Comparison of ENCODE assay signal across 8 cellular contexts in genomic region chr15:41116116-41116871, GRCh38. TPM values are rescaled to one million over a fixed set of nuclear protein-coding genes. Genes with fewer than 3 reads are reported as not detected.
DNase-seq lines count a peak whose midpoint lies in the region; ATAC-seq and TF ChIP-seq lines count a peak whose summit lies in the region.

INO80 (minus strand) TSS chr15:41116280; CDS start chr15:41096310, 19,970 bp downstream.

- dilution Hi-C loops in IMR-90 (cut with HindIII; ENCODE audit: low sequenced_read_pairs, unreplicated experiment), result no loop called here

- H3K4me2 ChIP-seq in IMR-90 (ENCODE audit: low read depth, low read length), result peak within 1 kb of the TSS; percentile 99

- peak within 1 kb of the TSS; percentile 98 for H2AK9ac ChIP-seq in IMR-90 (replicated peaks; ENCODE audit: low read depth, low read length, poor library complexity)

- H4K91ac ChIP-seq in IMR-90 (ENCODE audit: insufficient read depth, low read depth, low read length), result peak within 1 kb of the TSS; percentile 98

- H3K4ac ChIP-seq in IMR-90 (ENCODE audit: low read depth, low read length), result peak within 1 kb of the TSS; percentile 99

- WGBS in IMR-90 (ENCODE audit: extremely low coverage in 2 of 2, insufficient read length in 1 of 2), 2 experiments, result 1% methylated on average over 29 of the region's 61 CpGs; no CpG with 5 or more reads in 1 of the 2 experiments

- peak within 1 kb of the TSS; percentile 98 to 99 for H4K8ac ChIP-seq in IMR-90 (ENCODE audit: low read depth in 2 of 2, low read length in 2 of 2)

- no peak for TF ChIP-seq CTCF in IMR-90 (conservative IDR thresholded peaks at IDR 0.05; ENCODE audit: low read depth, low read length)
- no peak for TF ChIP-seq CTCF in epithelial cell of esophagus (IDR thresholded peaks at IDR 0.05; ENCODE audit: insufficient read depth, low read depth, low read length, missing control alignments)

- in situ Hi-C loops in IMR-90 (cut with MboI; ENCODE audit: low sequenced_read_pairs), result no loop called here

- H3K4me3 ChIP-seq in IMR-90 (ENCODE audit: insufficient read depth, low read depth, low read length) (peak within 1 kb of the TSS; percentile 75), epithelial cell of esophagus (ENCODE audit: low read length) (peak within 1 kb of the TSS; percentile 96), mononuclear cell (ENCODE audit: low read length) (peak within 1 kb of the TSS; percentile 93)

- peak within 1 kb of the TSS; percentile 96 for H3K9ac ChIP-seq in IMR-90 (ENCODE audit: low read depth, low read length)

- H3K27me3 ChIP-seq in IMR-90 (ENCODE audit: control insufficient read depth, insufficient read depth, low read length) (no peaks in the 10 kb centered on the region), mononuclear cell (ENCODE audit: insufficient read depth, low read length) (no peaks in the 10 kb centered on the region)

- intact Hi-C loops in IMR-90 (cut with micrococcal nuclease), result loop anchor here (2.0 to 10.0 kb wide), 2 partner anchors 67 to 211 kb away; no protein-coding TSS in a partner anchor

- H2BK120ac ChIP-seq in IMR-90 (ENCODE audit: low read depth, low read length), result peak within 1 kb of the TSS; percentile 98

- H3K9me1 ChIP-seq in IMR-90 (ENCODE audit: insufficient read depth, low read length), result no peaks in the 10 kb centered on the region

- peak within 1 kb of the TSS; percentile 89 for H3K18ac ChIP-seq in IMR-90 (ENCODE audit: low read depth, low read length)

- H3K36me3 ChIP-seq in IMR-90 (ENCODE audit: control insufficient read depth, insufficient read depth, low read length), result peaks cover 3% of the 10 kb centered on the region

- ATAC-seq in GM21526 (IDR thresholded peaks at IDR 0.05; ENCODE audit: low FRiP score, unreplicated experiment) (peak; percentile 75), IMR-90 (ENCODE audit: low read depth) (peak; percentile 93)

- no TSS peak for BruUV-seq in IMR-90 (replicated peaks; lab: Mats Ljungman, UMichigan)

- no peaks in the 10 kb centered on the region for H3K9me3 ChIP-seq in IMR-90 (ENCODE audit: control insufficient read depth, insufficient read depth, low read length)
- H3K9me3 ChIP-seq in mononuclear cell (ENCODE audit: low read depth, low read length), result no peaks in the 10 kb centered on the region

- TF ChIP-seq POLR2A in IMR-90 (IDR thresholded peaks at IDR 0.05; ENCODE audit: low read depth, low read length), result peak; percentile 76

- H3K27ac ChIP-seq in IMR-90 (ENCODE audit: insufficient read depth, low read length), result peak within 1 kb of the TSS; percentile 98

- H2BK20ac ChIP-seq in IMR-90 (ENCODE audit: low read depth, low read length), result peak within 1 kb of the TSS; percentile 86; the same call in 1 of the 2 replicates

- peaks cover 3% of the 10 kb centered on the region; the same call in 1 of the 2 replicates for H4K20me1 ChIP-seq in IMR-90 (ENCODE audit: insufficient read depth, low read length)

- no peaks in the 10 kb centered on the region; the same call in 1 of the 2 replicates for H3K4me1 ChIP-seq in IMR-90 (ENCODE audit: control insufficient read depth, insufficient read depth, low read length)
- peaks cover 24% of the 10 kb centered on the region for H3K4me1 ChIP-seq in mononuclear cell (ENCODE audit: insufficient read depth, low read length)

- peak within 1 kb of the TSS; percentile 97 for H3K23ac ChIP-seq in IMR-90 (ENCODE audit: low read depth, low read length)

- CTCF ChIA-PET in IMR-90 (lab: Yijun Ruan, JAX), result no interaction called here

- no peak for TF ChIP-seq RAD21 in IMR-90 (IDR thresholded peaks at IDR 0.05; ENCODE audit: low read length)

- POLR2A ChIA-PET in IMR-90 (lab: Charles Lee; ENCODE audit: unreplicated experiment), result interaction anchor here (0.7 to 1.0 kb wide), 2 partner anchors 20 to 813 kb away, joined by 3 read pairs; no protein-coding TSS in a partner anchor

- peak within 1 kb of the TSS; percentile 94 for H4K5ac ChIP-seq in IMR-90 (ENCODE audit: low read depth, low read length)

- peaks cover 5 to 38% of the 10 kb centered on the region in 2 experiments; a peak in 3 of 4 replicates for H3K79me1 ChIP-seq in IMR-90 (ENCODE audit: low read depth in 1 of 2, low read length in 2 of 2)

- peak within 1 kb of the TSS; percentile 87; the same call in 2 of the 3 replicates for H2BK15ac ChIP-seq in IMR-90 (ENCODE audit: low read depth, low read length)

- H2BK5ac ChIP-seq in IMR-90 (ENCODE audit: low read depth, low read length, poor library complexity, severe bottlenecking), result peak within 1 kb of the TSS; percentile 100

- H2AK5ac ChIP-seq in IMR-90 (ENCODE audit: low read depth, low read length), result peak within 1 kb of the TSS; percentile 93

- H3K14ac ChIP-seq in IMR-90 (replicated peaks; ENCODE audit: low read depth, low read length), result peak within 1 kb of the TSS; percentile 98

- H2AFZ ChIP-seq in IMR-90 (replicated peaks; ENCODE audit: low read length, poor library complexity), result peak within 1 kb of the TSS; percentile 99

- peak; percentile 93 for DNase-seq in D341Med (ENCODE audit: low spot score)
- DNase-seq in IMR-90, result peak; percentile 99
- peak; percentile 99 for DNase-seq in OCI-M1 (lab: John Stamatoyannopoulos, UW)
- peak; percentile 94 for DNase-seq in activated T-cell treated with anti-CD3 and anti-CD28 coated beads for 24 hours (ENCODE audit: low read depth)
- peak; percentile 99 for DNase-seq in epithelial cell of esophagus (ENCODE audit: low read depth)
- peak; percentile 86 to 89 for DNase-seq in stimulated activated CD8-positive, alpha-beta memory T cell treated with anti-CD3 and anti-CD28 coated beads, Interleukin-4, amount 100 ng/mL, for 1 hour (ENCODE audit: low read depth in 2 of 2, low spot score in 1 of 2)

- H3K56ac ChIP-seq in IMR-90 (ENCODE audit: extremely low read depth, insufficient read depth, low read length), result peak within 1 kb of the TSS; percentile 94

TF ChIP-seq in IMR-90, 13 proteins besides CTCF, POLR2A, EP300 and RAD21:
- TF ChIP-seq FOS (IDR thresholded peaks at IDR 0.05; ENCODE audit: low read depth, low read length) (peak; percentile 14; the same call in 1 of the 2 replicates), SMC3 (IDR thresholded peaks at IDR 0.05; ENCODE audit: low read depth, low read length) (no peak), CHD1 (IDR thresholded peaks at IDR 0.05; ENCODE audit: low read depth, low read length) (peak; percentile 79; the same call in 1 of the 2 replicates), NFE2L2 (IDR thresholded peaks at IDR 0.05; ENCODE audit: low read depth, low read length) (peak; percentile 90), MAFK (IDR thresholded peaks at IDR 0.05; ENCODE audit: low read depth, low read length) (peak; percentile 64), ELK1 (IDR thresholded peaks at IDR 0.05; ENCODE audit: borderline replicate concordance, low read depth, low read length) (no peak), MXI1 (IDR thresholded peaks at IDR 0.05; ENCODE audit: borderline replicate concordance, low read depth, low read length) (0 out of 2 replicates have a peak, but pooled peaks have one; percentile 44), MAZ (IDR thresholded peaks at IDR 0.05; ENCODE audit: borderline replicate concordance, low read depth, low read length) (peak; percentile 93; the same call in 1 of the 2 replicates), CEBPB (IDR thresholded peaks at IDR 0.05; ENCODE audit: low read depth, low read length) (peak; percentile 43; the same call in 1 of the 2 replicates)

RNA-seq across cellular contexts. Expression of gene INO80, which starts in this region (rescaled TPM):
- total RNA-seq in IMR-90 (2012; rRNA removed) (13.3 and 15.6 TPM in 2 replicates), mononuclear cell (27.3 TPM)
- 6.0 and 7.1 TPM in 2 replicates for polyA plus RNA-seq in IMR-90 (2012; rRNA removed)
- polyA plus RNA-seq in IMR-90 (2012; cell fraction: cytosol; rRNA removed), result 4.4 and 8.6 TPM in 2 replicates
- polyA plus RNA-seq in IMR-90 (2012; cell fraction: nucleus; rRNA removed; ENCODE audit: low replicate concordance), result 12.3 and 15.1 TPM in 2 replicates

Comparison
In these comparisons a context has a peak if more than half of its experiments do, and no peak if none do; other contexts are left out.
1. Peak in every context shown above with its lines: DNase-seq, ATAC-seq, H3K4me3 ChIP-seq and H3K27ac ChIP-seq.